Comparison of ENCODE assay signal across 13 cellular contexts in the genomic region with DNA sequence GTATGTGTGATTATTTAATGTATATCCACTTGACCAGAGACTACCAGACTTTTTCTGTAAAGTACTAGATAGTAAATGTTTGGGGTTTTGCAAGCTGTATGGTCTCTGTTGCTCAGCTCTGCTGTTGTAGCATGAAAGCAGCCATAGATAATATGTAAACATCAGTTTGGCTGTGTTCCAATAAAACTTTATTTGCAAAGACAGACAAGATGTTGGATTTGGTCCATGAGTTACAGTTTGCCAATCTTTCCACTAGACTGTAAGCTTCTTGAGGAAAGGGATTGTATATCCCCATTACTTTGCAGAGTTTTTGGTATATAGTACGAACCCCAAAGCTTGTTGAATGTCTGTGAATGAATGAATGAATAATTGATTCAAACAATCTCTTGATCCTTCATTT.
"Had no signal": no experiment of that assay in that cellular context is flagged by ENCODE, and none has a peak within 500 bp of the region (broad histone marks: within the 10 kb centered on the region; RNA-seq: fewer than 3 reads in every experiment).

No MANE protein-coding gene starts in this region.

- H3K4me2 ChIP-seq: hepatocyte had no signal

- H3K36me3 ChIP-seq: breast epithelium had no signal

- H3K4me1 Mint-ChIP-seq: neural crest cell had no signal

- H2AFZ ChIP-seq: hepatocyte had no signal

- ATAC-seq: left ventricle myocardium superior had no signal

- H3K4me3 ChIP-seq: breast epithelium, dorsolateral prefrontal cortex, hepatocyte, tibial artery, vagina had no signal

- H3K9me3 Mint-ChIP-seq: neural crest cell had no signal

- H3K4me1 ChIP-seq: breast epithelium, tibial artery, vagina had no signal

- H3K27ac ChIP-seq: breast epithelium, dorsolateral prefrontal cortex, hepatocyte, tibial artery, vagina had no signal

- H3K4me3 Mint-ChIP-seq: neural crest cell had no signal

- DNase-seq: activated naive CD4-positive, alpha-beta T cell treated with anti-CD3 and anti-CD28 coated beads, Interleukin-2, amount 50 U/mL, for 16 hours; aorta; dorsolateral prefrontal cortex; left ventricle myocardium superior; mesendoderm; stimulated activated CD4-positive, alpha-beta T cell treated with anti-CD3 and anti-CD28 coated beads, Interleukin-4, amount 100 ng/mL, for 1 hour; stimulated activated CD8-positive, alpha-beta memory T cell treated with anti-CD3 and anti-CD28 coated beads, Interleukin-4, amount 100 ng/mL, for 48 hours; T-helper 9 cell; tibial artery had no signal

- H3K27me3 ChIP-seq: breast epithelium, dorsolateral prefrontal cortex, hepatocyte, tibial artery, vagina had no signal

- H3K9me3 ChIP-seq: breast epithelium, tibial artery, vagina had no signal
